ENCODE assay signal across 1 cellular context in the genomic region with DNA sequence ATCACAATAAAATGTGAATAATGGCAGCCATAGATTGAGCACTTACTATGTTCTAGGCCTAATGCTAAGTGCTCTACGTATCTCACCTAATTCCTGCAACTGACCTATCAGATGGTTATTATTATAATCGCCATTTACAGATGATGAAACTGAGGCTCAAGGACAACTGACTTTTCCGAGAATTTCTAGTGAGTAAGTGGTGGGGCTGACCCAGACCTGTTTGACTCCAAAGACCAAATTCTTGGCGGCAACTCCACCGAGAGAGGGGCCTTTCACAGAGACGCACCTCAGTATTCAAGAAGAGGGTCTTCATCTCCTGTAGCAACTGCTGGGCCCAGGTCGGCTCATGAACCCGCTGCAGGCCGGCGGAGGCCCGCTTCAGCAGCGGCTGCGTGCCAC.
TF ChIP-seq lines count a peak whose summit lies in the region.

No MANE protein-coding gene starts in this region.

TF ChIP-seq in endothelial cell of umbilical vein, 7 proteins besides CTCF, POLR2A, EP300 and RAD21:
- TF ChIP-seq MYC (IDR thresholded peaks at IDR 0.05; ENCODE audit: low read depth, low read length), result no peak
- no peak for TF ChIP-seq POLR2AphosphoS5 (IDR thresholded peaks at IDR 0.05; ENCODE audit: insufficient read depth, low read depth, low read length)
- TF ChIP-seq GATA2 (IDR thresholded peaks at IDR 0.05; ENCODE audit: insufficient read depth, insufficient read length, low read depth, low read length), result no peak
- TF ChIP-seq FOS (IDR thresholded peaks at IDR 0.05; ENCODE audit: borderline replicate concordance, insufficient read depth, low read length), result no peak
